In genomic region chr10:46031648-46032532, GRCh38 we compare ENCODE assay signal across 1 cellular context.
TF ChIP-seq lines count a peak whose summit lies in the region.

No MANE protein-coding gene starts in this region.

TF ChIP-seq in K562, 482 proteins besides CTCF, POLR2A, EP300 and RAD21 (continued from another document):
- TF ChIP-seq ZBTB40 (IDR thresholded peaks at IDR 0.05) (peak; percentile 95), ZBTB40 (CRISPR knock-in tag; IDR thresholded peaks at IDR 0.05) (no peak), ZBTB9 (CRISPR knock-in tag; IDR thresholded peaks at IDR 0.05) (0 out of 2 replicates have a peak, but pooled peaks have one; percentile 12), NUFIP1 (IDR thresholded peaks at IDR 0.05; ENCODE audit: partially characterized antibody) (no peak), NR2C1 (IDR thresholded peaks at IDR 0.05) (no peak), NR2C1 (tag; IDR thresholded peaks at IDR 0.05) (0 out of 2 replicates have a peak, but pooled peaks have one; percentile 30), ZBTB34 (CRISPR knock-in tag; IDR thresholded peaks at IDR 0.05) (no peak), ZSCAN32 (CRISPR knock-in tag; IDR thresholded peaks at IDR 0.05) (0 out of 2 replicates have a peak, but pooled peaks have one; percentile 26), ZNF280A (IDR thresholded peaks at IDR 0.05; ENCODE audit: low read depth, partially characterized antibody) (no peak), FOXA3 (CRISPR knock-in tag; conservative IDR thresholded peaks at IDR 0.05 in 1 of 2, IDR thresholded peaks at IDR 0.05 in 1 of 2) (peak in 1 of 2 experiments; percentile 52; a peak in 2 of 4 replicates), FOSL1 (tag; conservative IDR thresholded peaks at IDR 0.05) (0 out of 2 replicates have a peak, but pooled peaks have one; percentile 14), NFE2 (IDR thresholded peaks at IDR 0.05; ENCODE audit: low read depth) (0 out of 2 replicates have a peak, but pooled peaks have one; percentile 14), MAZ (CRISPR knock-in tag; conservative IDR thresholded peaks at IDR 0.05 in 1 of 2, IDR thresholded peaks at IDR 0.05 in 1 of 2) (no peak), ZNF253 (CRISPR knock-in tag; conservative IDR thresholded peaks at IDR 0.05) (0 out of 2 replicates have a peak, but pooled peaks have one; percentile 39), MYC (IDR thresholded peaks at IDR 0.05; ENCODE audit: low read depth, low read length) (no peak), MYC (CRISPR knock-in tag; IDR thresholded peaks at IDR 0.05; ENCODE audit: borderline replicate concordance, low read depth) (no peak), CAMTA2 (CRISPR knock-in tag; conservative IDR thresholded peaks at IDR 0.05) (no peak), MAFG (tag; conservative IDR thresholded peaks at IDR 0.05) (no peak), ARID1B (IDR thresholded peaks at IDR 0.05) (peak; percentile 82), ARNT (IDR thresholded peaks at IDR 0.05) (peak; percentile 56 to 93; a peak in 2 of 4 replicates), TRIM28 (IDR thresholded peaks at IDR 0.05) (no peak), ZSCAN29 (IDR thresholded peaks at IDR 0.05) (no peak), EHMT2 (IDR thresholded peaks at IDR 0.05) (no peak), ZBTB2 (IDR thresholded peaks at IDR 0.05) (no peak), NFIC (IDR thresholded peaks at IDR 0.05) (peak; percentile 22; the same call in 1 of the 2 replicates), CREM (IDR thresholded peaks at IDR 0.05; ENCODE audit: low read depth) (peak; percentile 8; the same call in 1 of the 2 replicates), SMARCA4 (IDR thresholded peaks at IDR 0.05) (peak; percentile 73), HDAC3 (IDR thresholded peaks at IDR 0.05; ENCODE audit: borderline replicate concordance, partially characterized antibody) (no peak), ZNF830 (CRISPR knock-in tag; IDR thresholded peaks at IDR 0.05) (no peak), ZNF444 (CRISPR knock-in tag; IDR thresholded peaks at IDR 0.05) (no peak), NFYB (IDR thresholded peaks at IDR 0.05; ENCODE audit: extremely low read depth, insufficient read length) (no peak), RFX1 (IDR thresholded peaks at IDR 0.05) (no peak), SPI1 (IDR thresholded peaks at IDR 0.05; ENCODE audit: borderline replicate concordance, low read depth, low read length) (peak; percentile 64; the same call in 1 of the 2 replicates)
